In the genomic region with DNA sequence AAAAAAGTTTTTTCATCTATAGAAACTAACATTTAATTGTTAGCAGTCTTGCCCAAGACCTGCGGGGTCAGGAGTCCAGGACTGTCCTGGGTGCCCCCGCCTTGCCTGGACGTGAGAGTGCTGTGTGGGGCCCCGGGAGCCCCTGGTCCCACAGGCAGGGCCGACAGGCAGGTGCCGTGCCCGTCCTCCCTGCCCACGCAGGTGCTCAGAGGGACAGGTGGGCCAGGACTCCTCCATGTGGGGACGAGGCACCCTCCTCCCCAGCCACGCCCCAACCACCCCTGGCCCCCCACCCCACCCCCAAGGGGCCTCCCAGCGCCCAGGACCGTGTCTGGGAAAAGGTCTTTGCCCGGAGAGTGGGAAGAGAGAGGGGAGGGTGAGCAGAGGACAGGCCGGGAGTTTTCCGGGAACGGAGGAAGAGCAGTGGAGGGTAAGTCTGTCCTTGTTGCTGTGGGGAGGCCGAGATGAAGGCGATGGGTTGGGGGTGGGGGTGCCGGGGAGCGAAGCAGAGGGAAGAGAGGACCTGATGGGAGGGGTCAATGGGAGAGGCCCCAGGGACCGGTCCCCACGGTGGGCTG, we compare ENCODE assay signal across 8 cellular contexts. TPM values are rescaled to one million over a fixed set of nuclear protein-coding genes. Genes with fewer than 3 reads are reported as not detected.
DNase-seq lines count a peak whose midpoint lies in the region; ATAC-seq and TF ChIP-seq lines count a peak whose summit lies in the region.

No MANE protein-coding gene starts in this region.

- peaks cover 11% of the 10 kb centered on the region for H3K4me1 Mint-ChIP-seq in osteocyte (ENCODE audit: unreplicated experiment)

- POLR2A ChIA-PET in PC-9 (lab: Charles Lee; ENCODE audit: unreplicated experiment) = interaction anchor here (0.5 to 0.6 kb wide), 2 partner anchors 43 to 138 kb away, joined by 3 to 6 read pairs; partner anchors contain the start of genes MAN1B1 and PAXX

- BruUV-seq in PC-9 (replicated peaks; lab: Mats Ljungman, UMichigan) = no TSS peak

- no peaks in the 10 kb centered on the region for H3K9me3 Mint-ChIP-seq in osteocyte (ENCODE audit: unreplicated experiment)

- H3K27ac ChIP-seq in PC-9 = peak overlapping the region; percentile 68

- H3K36me3 ChIP-seq in PC-9 (ENCODE audit: low read depth) = no peaks in the 10 kb centered on the region

- no peaks in the 10 kb centered on the region for H3K9me3 ChIP-seq in PC-9 (ENCODE audit: insufficient read depth, low read depth)

- TF ChIP-seq CTCF in PC-9 (conservative IDR thresholded peaks at IDR 0.05) = no peak
- no peak for TF ChIP-seq CTCF in osteocyte (IDR thresholded peaks at IDR 0.05)

- H3K27ac Mint-ChIP-seq in osteocyte (ENCODE audit: unreplicated experiment) = peak overlapping the region; percentile 67

- no peaks in the 10 kb centered on the region for H4K20me1 ChIP-seq in PC-9 (ENCODE audit: insufficient read depth)

- peaks cover 21% of the 10 kb centered on the region; the same call in 1 of the 2 replicates for H3F3A ChIP-seq in PC-9 (ENCODE audit: insufficient read depth, low read depth)

- intact Hi-C loops in PC-9 (cut with micrococcal nuclease; ENCODE audit: unreplicated experiment) = no loop called here

- DNase-seq in DMS53 treated with DMSO at 0.1 percent for 48 hours (lab: John Stamatoyannopoulos, UW; ENCODE audit: unreplicated experiment) = peak; percentile 67
- no peak for DNase-seq in PC-9
- no peak for DNase-seq in osteocyte (ENCODE audit: extremely low spot score, unreplicated experiment)
- DNase-seq in NCI-H1048 (lab: John Stamatoyannopoulos, UW) = no peak
- no peak for DNase-seq in ureter (ENCODE audit: low spot score)
- no peak for DNase-seq in OCI-M1 (lab: John Stamatoyannopoulos, UW)
- no peak for DNase-seq in retina

- H3K27me3 Mint-ChIP-seq in osteocyte (ENCODE audit: unreplicated experiment) = no peaks in the 10 kb centered on the region

- no peaks in the 10 kb centered on the region for H3K27me3 ChIP-seq in PC-9 (ENCODE audit: insufficient read depth, low read depth)

- H2AFZ ChIP-seq in PC-9 = peak overlapping the region; percentile 94

- H3K4me1 ChIP-seq in PC-9 (replicated peaks; ENCODE audit: insufficient read depth) = peaks cover 20% of the 10 kb centered on the region

- H3K9me2 ChIP-seq in PC-9 (ENCODE audit: insufficient read depth) = no peaks in the 10 kb centered on the region

- peak overlapping the region; percentile 77 for H3K4me3 ChIP-seq in PC-9

- H3K4me2 ChIP-seq in PC-9 = peak overlapping the region; percentile 99

- peak; percentile 5 for ATAC-seq in esophagus mucosa

- peak overlapping the region; percentile 74 for H3K4me3 Mint-ChIP-seq in osteocyte (ENCODE audit: unreplicated experiment)

- H3K79me2 ChIP-seq in PC-9 (ENCODE audit: low read depth) = no peaks in the 10 kb centered on the region

- no peaks in the 10 kb centered on the region for H3K36me3 Mint-ChIP-seq in osteocyte (ENCODE audit: unreplicated experiment)

- CTCF ChIA-PET in PC-9 (lab: Charles Lee) = interaction anchor here (0.7 kb wide), 1 partner anchor 29 kb away, joined by 5 read pairs; no protein-coding TSS in a partner anchor

RNA-seq across cellular contexts. Expression of gene LCN12, which starts 2.7 kb away (rescaled TPM):
- 9.3 and 14.2 TPM in 2 replicates for total RNA-seq in PC-9 (2021)
- 0.80 TPM for total RNA-seq in esophagus mucosa
- 0.57 and 1.4 TPM in 2 replicates for total RNA-seq in osteocyte
- total RNA-seq in ureter = 3.4 TPM

RNA-seq across cellular contexts. Expression of gene C8G, which starts 4.3 kb away (rescaled TPM):
- total RNA-seq in PC-9 (2021) = 2.3 and 4.4 TPM in 2 replicates
- total RNA-seq in esophagus mucosa = not detected
- total RNA-seq in osteocyte = 1.3 and 1.7 TPM in 2 replicates
- total RNA-seq in ureter = 1.6 TPM

RNA-seq across cellular contexts. Expression of gene FBXW5, which starts 4.8 kb away (rescaled TPM):
- total RNA-seq in PC-9 (2021) (101 and 125 TPM in 2 replicates), esophagus mucosa (71.9 TPM), osteocyte (84.4 and 93.0 TPM in 2 replicates), ureter (62.4 TPM)

RNA-seq across cellular contexts. Expression of gene PTGDS, which starts 28.0 kb away (rescaled TPM):
- total RNA-seq in PC-9 (2021) (1.7 and 2.0 TPM in 2 replicates), esophagus mucosa (18.4 TPM), osteocyte (123 and 129 TPM in 2 replicates), ureter (111 TPM)

RNA-seq across cellular contexts. Expression of gene LCNL1, which starts 33.5 kb away (rescaled TPM):
- total RNA-seq in PC-9 (2021) (0.41 and 0.43 TPM in 2 replicates), esophagus mucosa (0.20 TPM), osteocyte (3.0 and 3.4 TPM in 2 replicates), ureter (1.7 TPM)
